Comparison of ENCODE assay signal across 37 cellular contexts in the genomic region with DNA sequence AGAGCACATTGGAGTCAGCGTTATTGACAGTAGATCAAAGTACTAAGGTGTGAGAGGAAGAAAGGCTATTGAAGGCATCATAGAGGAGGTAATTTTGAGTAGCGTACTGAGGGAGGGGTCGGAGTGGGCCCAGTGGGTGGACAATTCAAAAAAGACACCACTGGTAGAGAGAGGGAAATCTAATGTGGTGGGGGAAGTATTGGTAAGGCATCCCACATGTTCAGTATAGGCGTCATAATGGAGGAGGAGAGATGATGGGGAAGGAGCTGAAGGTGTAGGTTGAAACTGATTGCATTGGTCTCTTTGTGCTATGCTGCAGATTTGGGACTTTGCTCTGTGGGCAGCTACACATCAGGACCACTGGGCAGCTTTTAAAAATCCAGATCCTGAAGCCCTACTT. TPM values are rescaled to one million over a fixed set of nuclear protein-coding genes. Genes with fewer than 3 reads are reported as not detected.
"Had no signal": no experiment of that assay in that cellular context is flagged by ENCODE, and none has a peak within 500 bp of the region (broad histone marks: within the 10 kb centered on the region; RNA-seq: fewer than 3 reads in every experiment).

No MANE protein-coding gene starts in this region.

- DNase-seq: Karpas-422, Kasumi-1, MG63, MM.1S, MV-4-11, NCI-H1048, NCI-H1092, NCI-H1092 treated with DMSO at 0.1 percent for 48 hours, NCI-H1105, NCI-H1105 treated with DMSO at 0.1 percent for 48 hours, NCI-H1417 treated with DMSO at 0.1 percent for 48 hours, NCI-H1436, NCI-H1436 treated with DMSO at 0.1 percent for 48 hours, NCI-H146, NCI-H1694, NCI-H1694 treated with DMSO at 0.1 percent for 48 hours, NCI-H187, NCI-H187 treated with DMSO at 0.1 percent for 48 hours, NCI-H1930, NCI-H2029 treated with DMSO at 0.1 percent for 48 hours, NCI-H2081, NCI-H2081 treated with DMSO at 0.1 percent for 48 hours, NCI-H2107, NCI-H2171, NCI-H2171 treated with DMSO at 0.1 percent for 48 hours, NCI-H2227 treated with DMSO at 0.1 percent for 48 hours, NCI-H226, NCI-H345, NCI-H446, NCI-H446 treated with DMSO at 0.1 percent for 48 hours, NCI-H510A, NCI-H510A treated with DMSO at 0.1 percent for 48 hours, NCI-H524 had no signal

- H3K4me3 ChIP-seq: MG63 had no signal

- H3K9me3 ChIP-seq: MG63 had no signal

- H3K36me3 ChIP-seq: MG63 had no signal

RNA-seq across cellular contexts. Expression of gene KRT77, which starts 23.7 kb away (rescaled TPM):
- total RNA-seq: LHCN-M2, M059J, MCF 10A, NCI-H460 had no signal

RNA-seq across cellular contexts. Expression of gene KRT1, which starts 46.8 kb away (rescaled TPM):
- total RNA-seq: LHCN-M2, M059J, MCF 10A, NCI-H460 had no signal

RNA-seq across cellular contexts. Expression of gene KRT76, which starts 50.1 kb away (rescaled TPM):
- total RNA-seq: LHCN-M2, M059J, MCF 10A, NCI-H460 had no signal
